Comparison of ENCODE assay signal across 8 cellular contexts in genomic region chr7:113421696-113422330, GRCh38.
DNase-seq lines count a peak whose midpoint lies in the region; ATAC-seq, FAIRE-seq and TF ChIP-seq lines count a peak whose summit lies in the region.

No MANE protein-coding gene starts in this region.

- no peak for TF ChIP-seq EP300 in SK-N-SH (IDR thresholded peaks at IDR 0.05; ENCODE audit: borderline replicate concordance in 1 of 2, low read depth in 1 of 2, low read length in 1 of 2)

- peak; percentile 98 for FAIRE-seq in GM12891 (lab: Jason Lieb, UNC)

- H3K4me3 ChIP-seq in SK-N-SH (ENCODE audit: low read depth in 2 of 2, low read length in 1 of 2), result no peak overlapping the region; a peak in 1 of 4 replicates
- no peak overlapping the region for H3K4me3 ChIP-seq in uterus

- intact Hi-C loops in head of caudate nucleus (cut with DNase I) (no loop called here), posterior vena cava (cut with DNase I) (no loop called here), uterus (cut with DNase I; ENCODE audit: low total_unique reads) (no loop called here)

- no peaks in the 10 kb centered on the region for H3K9me2 ChIP-seq in SK-N-SH

- no peaks in the 10 kb centered on the region for H3F3A ChIP-seq in SK-N-SH (replicated peaks; ENCODE audit: insufficient read depth)

- H3K27me3 ChIP-seq in SK-N-SH (ENCODE audit: insufficient read depth) (no peaks in the 10 kb centered on the region), uterus (no peaks in the 10 kb centered on the region)

- no peaks in the 10 kb centered on the region for H3K36me3 ChIP-seq in SK-N-SH (replicated peaks in 1 of 2; ENCODE audit: control insufficient read depth in 1 of 2, insufficient read depth in 2 of 2, low read length in 1 of 2)
- H3K36me3 ChIP-seq in uterus, result no peaks in the 10 kb centered on the region

- H3K4me1 ChIP-seq in SK-N-SH (ENCODE audit: control insufficient read depth in 1 of 2, insufficient read depth in 2 of 2, low read depth in 1 of 2, low read length in 1 of 2) (peaks cover 0 to 2% of the 10 kb centered on the region in 2 experiments; a peak in 1 of 4 replicates), uterus (no peaks in the 10 kb centered on the region)

- no peaks in the 10 kb centered on the region for H4K20me1 ChIP-seq in SK-N-SH (ENCODE audit: insufficient read depth)

- H3K79me2 ChIP-seq in SK-N-SH (ENCODE audit: insufficient read depth), result no peaks in the 10 kb centered on the region

- TF ChIP-seq CTCF in SK-N-SH (IDR thresholded peaks at IDR 0.05), result peak; percentile 97
- TF ChIP-seq CTCF in uterus (IDR thresholded peaks at IDR 0.05), result peak; percentile 52 to 77 (median 67)

- H3K9me3 ChIP-seq in SK-N-SH (no peaks in the 10 kb centered on the region), uterus (no peaks in the 10 kb centered on the region)

- CTCF ChIA-PET in SK-N-SH (lab: Yijun Ruan, JAX), result interaction anchor here (0.5 to 6.8 kb wide), 68 partner anchors 10 to 1658 kb away, joined by 3 to 85 read pairs (median 4); partner anchors contain the start of gene GPR85

- peak; percentile 98 for TF ChIP-seq RAD21 in SK-N-SH (IDR thresholded peaks at IDR 0.05; ENCODE audit: low read length)

- TF ChIP-seq POLR2A in GM12891 (IDR thresholded peaks at IDR 0.05; ENCODE audit: low read depth, low read length), result no peak
- no peak for TF ChIP-seq POLR2A in uterus (IDR thresholded peaks at IDR 0.05)

- H3K4me2 ChIP-seq in SK-N-SH, result no peak overlapping the region

- no peak overlapping the region for H3K9ac ChIP-seq in SK-N-SH

- ATAC-seq in HG02642 (IDR thresholded peaks at IDR 0.05; ENCODE audit: poor library complexity, unreplicated experiment), result peak; percentile 100

- POLR2A ChIA-PET in SK-N-SH (lab: Yijun Ruan, JAX), result interaction anchor here (0.7 to 1.0 kb wide), 2 partner anchors 262 to 482 kb away, joined by 3 read pairs; a partner anchor contains a TSS

- no peak overlapping the region for H3K27ac ChIP-seq in SK-N-SH (ENCODE audit: low read depth in 2 of 2, low read length in 1 of 2)
- no peak overlapping the region for H3K27ac ChIP-seq in uterus

- peak overlapping the region; percentile 36; the same call in 1 of the 2 replicates for H2AFZ ChIP-seq in SK-N-SH (ENCODE audit: low read depth)

- DNase-seq in GM12891 (ENCODE audit: insufficient read length, low spot score) (peak; percentile 14), NCI-H1092 (lab: John Stamatoyannopoulos, UW) (peak; percentile 92), SK-N-SH (peak; percentile 64), head of caudate nucleus (peak; percentile 32 to 93 (median 80)), posterior vena cava (ENCODE audit: low spot score) (peak; percentile 85), uterus (peak; percentile 43 to 61)
- DNase-seq in activated naive CD4-positive, alpha-beta T cell treated with anti-CD3 and anti-CD28 coated beads, Interleukin-2, amount 50 U/mL, for 16 hours, result peak; percentile 74

- WGBS in SK-N-SH (ENCODE audit: low lambda C conversion rate), result 16% methylated on average over 4 of the region's 4 CpGs

TF ChIP-seq in GM12891, 5 proteins besides CTCF, POLR2A, EP300 and RAD21:
- TF ChIP-seq PAX5 (IDR thresholded peaks at IDR 0.05; ENCODE audit: insufficient read depth, low read length, severe bottlenecking) (no peak), TAF1 (IDR thresholded peaks at IDR 0.05; ENCODE audit: low read depth, low read length) (no peak), POU2F2 (IDR thresholded peaks at IDR 0.05; ENCODE audit: low read depth, low read length) (no peak; the same call in 1 of the 2 replicates), SPI1 (IDR thresholded peaks at IDR 0.05; ENCODE audit: low read depth, low read length) (no peak), POLR2AphosphoS5 (IDR thresholded peaks at IDR 0.05; ENCODE audit: low read depth, low read length) (no peak)

TF ChIP-seq in SK-N-SH, 30 proteins besides CTCF, POLR2A, EP300 and RAD21 (continues in another document):
- peak; percentile 99 for TF ChIP-seq SMC3 (IDR thresholded peaks at IDR 0.05; ENCODE audit: low read depth, low read length)
- TF ChIP-seq TCF12 (IDR thresholded peaks at IDR 0.05), result peak; percentile 31; the same call in 1 of the 2 replicates
- TF ChIP-seq FOXM1 (IDR thresholded peaks at IDR 0.05; ENCODE audit: low read depth), result no peak
- TF ChIP-seq RCOR1 (IDR thresholded peaks at IDR 0.05; ENCODE audit: low read length), result peak; percentile 65; the same call in 1 of the 2 replicates
- no peak for TF ChIP-seq TEAD4 (IDR thresholded peaks at IDR 0.05; ENCODE audit: borderline replicate concordance, insufficient read depth)
- TF ChIP-seq JUND (IDR thresholded peaks at IDR 0.05), result no peak
- no peak for TF ChIP-seq GATA2 (CRISPR knock-in tag; IDR thresholded peaks at IDR 0.05)
- TF ChIP-seq NFIC (IDR thresholded peaks at IDR 0.05; ENCODE audit: borderline replicate concordance), result no peak
- no peak for TF ChIP-seq ELF1 (IDR thresholded peaks at IDR 0.05)
- no peak for TF ChIP-seq FOXJ3 (CRISPR knock-in tag; IDR thresholded peaks at IDR 0.05)
- no peak for TF ChIP-seq FOSL2 (IDR thresholded peaks at IDR 0.05; ENCODE audit: borderline replicate concordance, low read depth)
- TF ChIP-seq, protein P1, sequence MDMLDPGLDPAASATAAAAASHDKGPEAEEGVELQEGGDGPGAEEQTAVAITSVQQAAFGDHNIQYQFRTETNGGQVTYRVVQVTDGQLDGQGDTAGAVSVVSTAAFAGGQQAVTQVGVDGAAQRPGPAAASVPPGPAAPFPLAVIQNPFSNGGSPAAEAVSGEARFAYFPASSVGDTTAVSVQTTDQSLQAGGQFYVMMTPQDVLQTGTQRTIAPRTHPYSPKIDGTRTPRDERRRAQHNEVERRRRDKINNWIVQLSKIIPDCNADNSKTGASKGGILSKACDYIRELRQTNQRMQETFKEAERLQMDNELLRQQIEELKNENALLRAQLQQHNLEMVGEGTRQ (IDR thresholded peaks at IDR 0.05; ENCODE audit: borderline replicate concordance, low read depth, low read length), result no peak
- no peak for TF ChIP-seq NRF1 (IDR thresholded peaks at IDR 0.05; ENCODE audit: low read depth, low read length)
- TF ChIP-seq, protein P2, sequence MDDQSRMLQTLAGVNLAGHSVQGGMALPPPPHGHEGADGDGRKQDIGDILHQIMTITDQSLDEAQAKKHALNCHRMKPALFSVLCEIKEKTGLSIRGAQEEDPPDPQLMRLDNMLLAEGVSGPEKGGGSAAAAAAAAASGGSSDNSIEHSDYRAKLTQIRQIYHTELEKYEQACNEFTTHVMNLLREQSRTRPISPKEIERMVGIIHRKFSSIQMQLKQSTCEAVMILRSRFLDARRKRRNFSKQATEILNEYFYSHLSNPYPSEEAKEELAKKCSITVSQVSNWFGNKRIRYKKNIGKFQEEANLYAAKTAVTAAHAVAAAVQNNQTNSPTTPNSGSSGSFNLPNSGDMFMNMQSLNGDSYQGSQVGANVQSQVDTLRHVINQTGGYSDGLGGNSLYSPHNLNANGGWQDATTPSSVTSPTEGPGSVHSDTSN (IDR thresholded peaks at IDR 0.05), result no peak
- no peak for TF ChIP-seq REST (IDR thresholded peaks at IDR 0.05; ENCODE audit: low read depth, low read length)
- no peak for TF ChIP-seq POLR2AphosphoS5 (IDR thresholded peaks at IDR 0.05; ENCODE audit: low read depth, low read length)
- TF ChIP-seq EZH2phosphoT487 (IDR thresholded peaks at IDR 0.05; ENCODE audit: borderline replicate concordance, low read depth), result no peak
- TF ChIP-seq MXI1 (IDR thresholded peaks at IDR 0.05; ENCODE audit: low read depth, low read length), result peak; percentile 56; the same call in 1 of the 2 replicates
- TF ChIP-seq YY1 (IDR thresholded peaks at IDR 0.05; ENCODE audit: low read depth), result peak; percentile 76; the same call in 1 of the 2 replicates
- TF ChIP-seq MEF2A (IDR thresholded peaks at IDR 0.05; ENCODE audit: borderline replicate concordance, low read depth), result no peak
- no peak for TF ChIP-seq SIN3A (IDR thresholded peaks at IDR 0.05; ENCODE audit: borderline replicate concordance, low read depth, low read length)
- TF ChIP-seq, protein P3, sequence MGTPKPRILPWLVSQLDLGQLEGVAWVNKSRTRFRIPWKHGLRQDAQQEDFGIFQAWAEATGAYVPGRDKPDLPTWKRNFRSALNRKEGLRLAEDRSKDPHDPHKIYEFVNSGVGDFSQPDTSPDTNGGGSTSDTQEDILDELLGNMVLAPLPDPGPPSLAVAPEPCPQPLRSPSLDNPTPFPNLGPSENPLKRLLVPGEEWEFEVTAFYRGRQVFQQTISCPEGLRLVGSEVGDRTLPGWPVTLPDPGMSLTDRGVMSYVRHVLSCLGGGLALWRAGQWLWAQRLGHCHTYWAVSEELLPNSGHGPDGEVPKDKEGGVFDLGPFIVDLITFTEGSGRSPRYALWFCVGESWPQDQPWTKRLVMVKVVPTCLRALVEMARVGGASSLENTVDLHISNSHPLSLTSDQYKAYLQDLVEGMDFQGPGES (IDR thresholded peaks at IDR 0.05; ENCODE audit: low read depth, low read length), result no peak

Comparison
In these comparisons a context has a peak if more than half of its experiments do, and no peak if none do; other contexts are left out.
1. DNase-seq: peak in every context shown above with its lines; median percentile 92 in NCI-H1092; 85 in posterior vena cava; 80 in head of caudate nucleus; 74 in activated naive CD4-positive, alpha-beta T cell treated with anti-CD3 and anti-CD28 coated beads, Interleukin-2, amount 50 U/mL, for 16 hours; 64 in SK-N-SH; 52 in uterus; 14 in GM12891.